In genomic region chr12:76266797-76267196, GRCh38 we compare ENCODE assay signal across 1 cellular context.
A peak's percentile ranks its signal among the peaks of the same experiment; 100 is the strongest.
TF ChIP-seq lines count a peak whose summit lies in the region.

No MANE protein-coding gene starts in this region.

TF ChIP-seq in IMR-90, 13 proteins besides CTCF, POLR2A, EP300 and RAD21:
- TF ChIP-seq SMC3 (IDR thresholded peaks at IDR 0.05; ENCODE audit: low read depth, low read length) (no peak), FOS (IDR thresholded peaks at IDR 0.05; ENCODE audit: low read depth, low read length) (0 out of 2 replicates have a peak, but pooled peaks have one; percentile 22), BHLHE40 (IDR thresholded peaks at IDR 0.05; ENCODE audit: low read depth, low read length) (peak; percentile 17; the same call in 1 of the 2 replicates), MAFK (IDR thresholded peaks at IDR 0.05; ENCODE audit: low read depth, low read length) (no peak), CEBPB (IDR thresholded peaks at IDR 0.05; ENCODE audit: low read depth, low read length) (peak; percentile 48), RFX5 (IDR thresholded peaks at IDR 0.05; ENCODE audit: low read depth, low read length) (no peak), MXI1 (IDR thresholded peaks at IDR 0.05; ENCODE audit: borderline replicate concordance, low read depth, low read length) (no peak)
- TF ChIP-seq, protein P1, sequence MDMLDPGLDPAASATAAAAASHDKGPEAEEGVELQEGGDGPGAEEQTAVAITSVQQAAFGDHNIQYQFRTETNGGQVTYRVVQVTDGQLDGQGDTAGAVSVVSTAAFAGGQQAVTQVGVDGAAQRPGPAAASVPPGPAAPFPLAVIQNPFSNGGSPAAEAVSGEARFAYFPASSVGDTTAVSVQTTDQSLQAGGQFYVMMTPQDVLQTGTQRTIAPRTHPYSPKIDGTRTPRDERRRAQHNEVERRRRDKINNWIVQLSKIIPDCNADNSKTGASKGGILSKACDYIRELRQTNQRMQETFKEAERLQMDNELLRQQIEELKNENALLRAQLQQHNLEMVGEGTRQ (IDR thresholded peaks at IDR 0.05; ENCODE audit: low read depth, low read length): no peak
